ENCODE assay signal across 15 cellular contexts in genomic region chr1:203661572-203661971, GRCh38. TPM values are rescaled to one million over a fixed set of nuclear protein-coding genes. Genes with fewer than 3 reads are reported as not detected.
DNase-seq lines count a peak whose midpoint lies in the region; ATAC-seq, FAIRE-seq and TF ChIP-seq lines count a peak whose summit lies in the region.
"Had no signal": no experiment of that assay in that cellular context is flagged by ENCODE, and none has a peak within 500 bp of the region (broad histone marks: within the 10 kb centered on the region; RNA-seq: fewer than 3 reads in every experiment).

No MANE protein-coding gene starts in this region.

- H3K27me3 Mint-ChIP-seq in MCF 10A (ENCODE audit: insufficient read depth, unreplicated experiment): no peaks in the 10 kb centered on the region

- H3K9me3 ChIP-seq in mammary epithelial cell (replicated peaks; ENCODE audit: insufficient read depth, low read length) (no peaks in the 10 kb centered on the region), adrenal gland (replicated peaks in 1 of 3) (no peaks in the 10 kb centered on the region)

- POLR2A ChIA-PET in MCF 10A (lab: Yijun Ruan, JAX): interaction anchor here (0.9 to 3.5 kb wide), 5 partner anchors 9 to 54 kb away, joined by 3 to 27 read pairs (median 5); no protein-coding TSS in a partner anchor

- peak overlapping the region; percentile 2 for H3K4me2 ChIP-seq in mammary epithelial cell (ENCODE audit: insufficient read depth, low read depth, low read length)

- peaks cover 56% of the 10 kb centered on the region for H3K79me2 ChIP-seq in mammary epithelial cell (ENCODE audit: insufficient read depth, low read length)

- H3K4me1 Mint-ChIP-seq in MCF 10A (ENCODE audit: insufficient read depth, unreplicated experiment): peaks cover 34% of the 10 kb centered on the region

- TF ChIP-seq CTCF in mammary epithelial cell (conservative IDR thresholded peaks at IDR 0.05 in 1 of 2, IDR thresholded peaks at IDR 0.05 in 1 of 2; ENCODE audit: extremely low read depth in 1 of 2, insufficient read depth in 1 of 2, low read depth in 1 of 2, low read length in 2 of 2): no peak
- TF ChIP-seq CTCF in MCF 10A (IDR thresholded peaks at IDR 0.05; ENCODE audit: unreplicated experiment): no peak
- TF ChIP-seq CTCF in adrenal gland (IDR thresholded peaks at IDR 0.05): no peak

- H4K20me1 ChIP-seq in mammary epithelial cell (ENCODE audit: insufficient read depth, low read length): no peaks in the 10 kb centered on the region

- H3K27ac Mint-ChIP-seq in MCF 10A (ENCODE audit: low read depth, unreplicated experiment): no peak overlapping the region

- dilution Hi-C loops in mammary epithelial cell (cut with HindIII; ENCODE audit: low sequenced_read_pairs): no loop called here

- H3K27ac ChIP-seq in mammary epithelial cell (ENCODE audit: insufficient read depth, low read depth, low read length): no peak overlapping the region
- peak overlapping the region in 1 of 5 donors; percentile 25 for H3K27ac ChIP-seq in adrenal gland

- H3K36me3 ChIP-seq in mammary epithelial cell (ENCODE audit: insufficient read depth, low read length) (no peaks in the 10 kb centered on the region), adrenal gland (replicated peaks in 1 of 2) (no peaks in the 10 kb centered on the region)

- H3K4me3 ChIP-seq in mammary epithelial cell (replicated peaks in 1 of 3; ENCODE audit: insufficient read depth in 1 of 3, low read depth in 2 of 3, low read length in 3 of 3) (no peak overlapping the region), adrenal gland (no peak overlapping the region)

- FAIRE-seq in urothelium cell line (lab: Jason Lieb, UNC): no peak

- no peaks in the 10 kb centered on the region for H3K9me3 Mint-ChIP-seq in MCF 10A (ENCODE audit: unreplicated experiment)

- H3K9ac ChIP-seq in mammary epithelial cell (ENCODE audit: insufficient read depth, low read length): no peak overlapping the region

- no peaks in the 10 kb centered on the region for H3K36me3 Mint-ChIP-seq in MCF 10A (ENCODE audit: insufficient read depth, unreplicated experiment)

- BruUV-seq in mammary epithelial cell (replicated peaks; lab: Mats Ljungman, UMichigan): no TSS peak
- no TSS peak for BruUV-seq in MCF 10A (replicated peaks; lab: Mats Ljungman, UMichigan)

- CTCF ChIA-PET in mammary epithelial cell (lab: Charles Lee; ENCODE audit: low non-redundant PET) (interaction anchor here (0.5 kb wide), 1 partner anchor 18 kb away, joined by 3 read pairs; no protein-coding TSS in a partner anchor), MCF 10A (lab: Yijun Ruan, JAX) (interaction anchor here (0.6 to 2.7 kb wide), 9 partner anchors 31 to 393 kb away, joined by 3 to 18 read pairs (median 4); no protein-coding TSS in a partner anchor)

- intact Hi-C loops in mammary epithelial cell (cut with micrococcal nuclease) (no loop called here), MCF 10A (cut with micrococcal nuclease) (loop anchor here (5.0 kb wide), 1 partner anchor 104 kb away; no protein-coding TSS in a partner anchor), adrenal gland (cut with DNase I) (no loop called here)

- WGBS in mammary epithelial cell (ENCODE audit: low coverage, missing lambda C conversion rate): 7% methylated on average over 2 of the region's 2 CpGs
- 27 to 52% (median 40%) methylated on average over 2 of the region's 2 CpGs for WGBS in adrenal gland, 4 donors

- TF ChIP-seq POLR2A in adrenal gland (IDR thresholded peaks at IDR 0.05): no peak

- H3K4me3 Mint-ChIP-seq in MCF 10A (ENCODE audit: unreplicated experiment): no peak overlapping the region

- H3K27me3 ChIP-seq in mammary epithelial cell (ENCODE audit: insufficient read depth, low read length) (no peaks in the 10 kb centered on the region), adrenal gland (no peaks in the 10 kb centered on the region)

- in situ Hi-C loops in mammary epithelial cell (cut with MboI; ENCODE audit: low sequenced_read_pairs in 2 of 2): no loop called here

- peak; percentile 45 for DNase-seq in mammary epithelial cell
- DNase-seq in MCF 10A (ENCODE audit: unreplicated experiment): no peak
- DNase-seq in adrenal gland: peak in 6 of 7 donors; percentile 42 to 65 (median 50)
- DNase-seq in left lobe of liver (ENCODE audit: low spot score): peak; percentile 90
- DNase-seq in urothelium cell line (ENCODE audit: low spot score): peak; percentile 46
- DNase-seq in Kasumi-1 (lab: John Stamatoyannopoulos, UW): no peak
- DNase-seq in stimulated activated naive CD8-positive, alpha-beta T cell treated with anti-CD3 and anti-CD28 coated beads, Interleukin-15, Interleukin-2, amounts not matched to agents 100 U/mL and 50 U/mL, for 24 hours: no peak
- DNase-seq: cerebellar nuclear complex; DMS79 treated with DMSO at 0.1 percent for 48 hours; NCI-H146; NCI-H82; stimulated activated CD8-positive, alpha-beta memory T cell treated with anti-CD3 and anti-CD28 coated beads, Interleukin-4, amount 100 ng/mL, for 48 hours had no signal

- peak; percentile 96 for ATAC-seq in left lobe of liver
- no peak for ATAC-seq in stimulated activated naive CD8-positive, alpha-beta T cell treated with anti-CD3 and anti-CD28 coated beads, Interleukin-15, Interleukin-2, amounts not matched to agents 100 U/mL and 50 U/mL, for 24 hours
- ATAC-seq in GM19324 (IDR thresholded peaks at IDR 0.05; ENCODE audit: low FRiP score, unreplicated experiment): no peak
- ATAC-seq: activated CD4-positive, CD25-positive, alpha-beta regulatory T cell treated with anti-CD3 and anti-CD28 coated beads, Interleukin-2, amount 50 U/mL, for 24 hours; SK-N-SH treated with all-trans-retinoic acid at 6 μM for 48 hours had no signal

- H2AFZ ChIP-seq in mammary epithelial cell (ENCODE audit: low read depth, low read length): no peak overlapping the region

- H3K4me1 ChIP-seq in mammary epithelial cell (ENCODE audit: insufficient read depth, low read length) (peaks cover 41% of the 10 kb centered on the region), adrenal gland (replicated peaks in 1 of 2) (peaks cover 21 to 28% of the 10 kb centered on the region in 2 donors)

RNA-seq across cellular contexts. Expression of gene ATP2B4, which starts 34.9 kb away (rescaled TPM):
- total RNA-seq in mammary epithelial cell (10 to 100 TPM; 70.5 to 91.1 TPM), MCF 10A (2022) (15.4 and 17.0 TPM in 2 replicates), adrenal gland (100 to 1,000 TPM in 4 of 8 donors, 10 to 100 TPM in 4; 88.2 to 120 (median 102) TPM), left lobe of liver (9.9 TPM)
- polyA plus RNA-seq in mammary epithelial cell (67.7 TPM), adrenal gland (100 to 1,000 TPM in 1 of 3 donors, 10 to 100 TPM in 2; 38.5 to 161 (median 42.8) TPM)
- polyA minus RNA-seq in mammary epithelial cell: 229 TPM

Comparison
In these comparisons a context has a peak if more than half of its experiments do, and no peak if none do; other contexts are left out.
1. DNase-seq: peak in mammary epithelial cell (single experiment), adrenal gland (6 of 7), left lobe of liver (single experiment) and urothelium cell line (single experiment); none in MCF 10A (single experiment), Kasumi-1 (0 of 2) and stimulated activated naive CD8-positive, alpha-beta T cell treated with anti-CD3 and anti-CD28 coated beads, Interleukin-15, Interleukin-2, amounts not matched to agents 100 U/mL and 50 U/mL, for 24 hours (single experiment).